Comparison of ENCODE assay signal across 14 cellular contexts in genomic region chr16:49639739-49640388, GRCh38.
A peak's percentile ranks its signal among the peaks of the same experiment; 100 is the strongest.
DNase-seq lines count a peak whose midpoint lies in the region; ATAC-seq and TF ChIP-seq lines count a peak whose summit lies in the region.
"Had no signal": no experiment of that assay in that cellular context is flagged by ENCODE, and none has a peak within 500 bp of the region (broad histone marks: within the 10 kb centered on the region; RNA-seq: fewer than 3 reads in every experiment).

No MANE protein-coding gene starts in this region.

- no peak overlapping the region for H3K4me3 Mint-ChIP-seq in natural killer cell treated with Interleukin-12 subunit alpha and Interleukin-12 subunit beta and Interleukin-15 and Interleukin-18, amount 100 ng/mL, for 72 hours
- H3K4me3 Mint-ChIP-seq in natural killer cell (no peak overlapping the region), nephron (peak overlapping the region; percentile 2 to 37 (median 22))
- H3K4me3 Mint-ChIP-seq: activated CD4-positive, alpha-beta memory T cell treated with anti-CD3 and anti-CD28 coated beads, Interleukin-2, amount 10 ng/mL, durations not matched to agents 7 days and 5 days; B cell; stimulated activated memory B cell treated with anti-CD40 and anti-IgM and Interleukin-4, amounts not matched to agents 10 μg/mL and 1 μg/mL and 100 μg/mL, for 72 hours had no signal

- peak; percentile 37 for DNase-seq in natural killer cell treated with Interleukin-12 subunit alpha and Interleukin-12 subunit beta and Interleukin-15 and Interleukin-18, amount 100 ng/mL, for 72 hours (ENCODE audit: low spot score)
- DNase-seq in natural killer cell, result no peak
- DNase-seq in fibroblast of the aortic adventitia (ENCODE audit: low read depth), result peak; percentile 72
- DNase-seq in activated gamma-delta T cell (lab: John Stamatoyannopoulos, UW), result no peak
- DNase-seq: activated CD4-positive, alpha-beta memory T cell treated with anti-CD3 and anti-CD28 coated beads, Interleukin-2, amount 10 ng/mL, durations not matched to agents 7 days and 5 days; effector memory CD4-positive, alpha-beta T cell; occipital lobe; OCI-M1 had no signal

- ATAC-seq in natural killer cell treated with Interleukin-12 subunit alpha and Interleukin-12 subunit beta and Interleukin-15 and Interleukin-18, amount 100 ng/mL, for 72 hours, result no peak
- no peak for ATAC-seq in natural killer cell
- no peak for ATAC-seq in GM19397 (IDR thresholded peaks at IDR 0.05; ENCODE audit: unreplicated experiment)
- ATAC-seq in HG03378 (IDR thresholded peaks at IDR 0.05; ENCODE audit: unreplicated experiment), result no peak
- ATAC-seq in HG02763 (IDR thresholded peaks at IDR 0.05; ENCODE audit: unreplicated experiment), result no peak
- ATAC-seq: stimulated activated memory B cell treated with anti-CD40 and anti-IgM and Interleukin-4, amounts not matched to agents 10 μg/mL and 1 μg/mL and 100 μg/mL, for 72 hours had no signal

- no peak overlapping the region for H3K4me3 ChIP-seq in fibroblast of the aortic adventitia (ENCODE audit: low read depth, low read length)

- H3K36me3 Mint-ChIP-seq in natural killer cell treated with Interleukin-12 subunit alpha and Interleukin-12 subunit beta and Interleukin-15 and Interleukin-18, amount 100 ng/mL, for 72 hours, result no peaks in the 10 kb centered on the region
- H3K36me3 Mint-ChIP-seq in natural killer cell, result no peaks in the 10 kb centered on the region
- H3K36me3 Mint-ChIP-seq in nephron (ENCODE audit: low read depth), result peaks cover 36% of the 10 kb centered on the region
- H3K36me3 Mint-ChIP-seq: stimulated activated memory B cell treated with anti-CD40 and anti-IgM and Interleukin-4, amounts not matched to agents 10 μg/mL and 1 μg/mL and 100 μg/mL, for 72 hours had no signal

- TF ChIP-seq CTCF in natural killer cell (IDR thresholded peaks at IDR 0.05) (no peak), fibroblast of the aortic adventitia (IDR thresholded peaks at IDR 0.05; ENCODE audit: insufficient read depth, low read length) (no peak), nephron (IDR thresholded peaks at IDR 0.05; ENCODE audit: unreplicated experiment in 3 of 3) (no peak)

- intact Hi-C loops in natural killer cell (cut with micrococcal nuclease), result no loop called here

- peaks cover 0 to 3% of the 10 kb centered on the region in 2 donors for H3K27me3 Mint-ChIP-seq in natural killer cell treated with Interleukin-12 subunit alpha and Interleukin-12 subunit beta and Interleukin-15 and Interleukin-18, amount 100 ng/mL, for 72 hours
- H3K27me3 Mint-ChIP-seq in natural killer cell (ENCODE audit: low read depth in 2 of 2) (no peaks in the 10 kb centered on the region), nephron (ENCODE audit: low read depth) (peaks cover 4% of the 10 kb centered on the region)
- H3K27me3 Mint-ChIP-seq: activated CD4-positive, alpha-beta memory T cell treated with anti-CD3 and anti-CD28 coated beads, Interleukin-2, amount 10 ng/mL, durations not matched to agents 7 days and 5 days had no signal

- no peak overlapping the region for H3K27ac Mint-ChIP-seq in natural killer cell treated with Interleukin-12 subunit alpha and Interleukin-12 subunit beta and Interleukin-15 and Interleukin-18, amount 100 ng/mL, for 72 hours
- H3K27ac Mint-ChIP-seq in natural killer cell (no peak overlapping the region), nephron (peak overlapping the region; percentile 88 to 94 (median 90))
- H3K27ac Mint-ChIP-seq: activated CD4-positive, alpha-beta memory T cell treated with anti-CD3 and anti-CD28 coated beads, Interleukin-2, amount 10 ng/mL, durations not matched to agents 7 days and 5 days; B cell; stimulated activated memory B cell treated with anti-CD40 and anti-IgM and Interleukin-4, amounts not matched to agents 10 μg/mL and 1 μg/mL and 100 μg/mL, for 72 hours had no signal

- no peaks in the 10 kb centered on the region for H3K9me3 Mint-ChIP-seq in natural killer cell treated with Interleukin-12 subunit alpha and Interleukin-12 subunit beta and Interleukin-15 and Interleukin-18, amount 100 ng/mL, for 72 hours
- H3K9me3 Mint-ChIP-seq in natural killer cell (no peaks in the 10 kb centered on the region), nephron (no peaks in the 10 kb centered on the region)

- H3K4me1 Mint-ChIP-seq in natural killer cell treated with Interleukin-12 subunit alpha and Interleukin-12 subunit beta and Interleukin-15 and Interleukin-18, amount 100 ng/mL, for 72 hours (ENCODE audit: low read depth in 2 of 2), result no peaks in the 10 kb centered on the region
- H3K4me1 Mint-ChIP-seq in natural killer cell (no peaks in the 10 kb centered on the region), nephron (peaks cover 66% of the 10 kb centered on the region)
- H3K4me1 Mint-ChIP-seq: activated CD4-positive, alpha-beta memory T cell treated with anti-CD3 and anti-CD28 coated beads, Interleukin-2, amount 10 ng/mL, durations not matched to agents 7 days and 5 days; stimulated activated memory B cell treated with anti-CD40 and anti-IgM and Interleukin-4, amounts not matched to agents 10 μg/mL and 1 μg/mL and 100 μg/mL, for 72 hours had no signal

Comparison
In these comparisons a context has a peak if more than half of its experiments do, and no peak if none do; other contexts are left out.
1. DNase-seq: peak in natural killer cell treated with Interleukin-12 subunit alpha and Interleukin-12 subunit beta and Interleukin-15 and Interleukin-18, amount 100 ng/mL, for 72 hours (single experiment) and fibroblast of the aortic adventitia (single experiment); none in natural killer cell (single experiment) and activated gamma-delta T cell (single experiment).
2. H3K27ac Mint-ChIP-seq: peak in nephron (3 of 3); none in natural killer cell treated with Interleukin-12 subunit alpha and Interleukin-12 subunit beta and Interleukin-15 and Interleukin-18, amount 100 ng/mL, for 72 hours (0 of 2) and natural killer cell (0 of 2).
3. H3K4me3 Mint-ChIP-seq: peak in nephron (3 of 3); none in natural killer cell treated with Interleukin-12 subunit alpha and Interleukin-12 subunit beta and Interleukin-15 and Interleukin-18, amount 100 ng/mL, for 72 hours (single experiment) and natural killer cell (single experiment).